8 cellular contexts compared by ENCODE assay signal in the genomic region with DNA sequence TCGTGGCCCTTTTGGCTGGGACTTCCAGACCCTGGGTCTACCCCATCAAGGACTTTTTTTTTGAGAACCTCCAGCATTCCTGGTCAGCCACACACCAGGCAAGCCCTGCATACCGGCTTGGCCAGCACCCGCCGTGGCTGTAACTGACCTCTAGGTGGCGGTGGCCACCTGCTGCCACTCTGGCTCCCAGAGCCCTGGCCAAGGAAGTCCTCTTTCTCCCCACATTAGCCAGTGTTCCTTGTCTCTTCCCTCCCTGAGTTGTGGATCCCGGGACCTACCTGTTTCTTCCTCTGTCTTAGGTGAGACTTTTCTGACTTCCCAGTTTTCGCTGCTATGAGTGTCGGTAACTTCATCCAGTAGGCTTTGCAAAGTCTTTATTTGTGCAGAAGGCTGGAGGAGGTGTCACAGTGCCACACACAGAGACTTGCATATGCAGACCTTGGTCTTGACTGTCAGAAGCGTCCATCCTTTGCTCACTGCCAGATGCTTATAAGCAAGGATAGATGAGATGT.
DNase-seq lines count a peak whose midpoint lies in the region; ATAC-seq lines count a peak whose summit lies in the region.

No MANE protein-coding gene starts in this region.

- H4K8ac ChIP-seq in mesendoderm (ENCODE audit: low read depth, low read length), result no peak overlapping the region

- no peak overlapping the region for H2BK5ac ChIP-seq in mesendoderm (ENCODE audit: low read length)

- no peak overlapping the region for H2BK120ac ChIP-seq in mesendoderm (ENCODE audit: low read depth, low read length)

- H3K23ac ChIP-seq in mesendoderm (ENCODE audit: low read length), result no peak overlapping the region

- no peak overlapping the region for H4K5ac ChIP-seq in mesendoderm (ENCODE audit: low read length)

- H3K56ac ChIP-seq in mesendoderm (ENCODE audit: low read length), result no peak overlapping the region

- H3K4me3 ChIP-seq in mesendoderm (ENCODE audit: low read length), result no peak overlapping the region

- H3K79me1 ChIP-seq in mesendoderm (ENCODE audit: low read length), result no peaks in the 10 kb centered on the region

- no CpG with 5 or more reads among the region's 9 CpGs for WGBS in mesendoderm (ENCODE audit: extremely low coverage, insufficient coverage, low lambda C conversion rate)

- H3K79me2 ChIP-seq in mesendoderm (ENCODE audit: control insufficient read depth, insufficient read depth, low read length), result no peaks in the 10 kb centered on the region

- no peaks in the 10 kb centered on the region for H3K27me3 ChIP-seq in mesendoderm (ENCODE audit: insufficient read depth, low read length, poor library complexity)

- no peak overlapping the region for H2AK5ac ChIP-seq in mesendoderm (ENCODE audit: low read length)

- no peak for ATAC-seq in HG02870 (IDR thresholded peaks at IDR 0.05; ENCODE audit: unreplicated experiment)

- H3K36me3 ChIP-seq in mesendoderm (ENCODE audit: control insufficient read depth, insufficient read depth, low read length), result no peaks in the 10 kb centered on the region

- DNase-seq in activated gamma-delta T cell treated with Interleukin-2 at 50 U/mL for 16 hours (peak; percentile 24), activated gamma-delta T cell (lab: John Stamatoyannopoulos, UW) (no peak), NCI-H2107 treated with DMSO at 0.1 percent for 48 hours (lab: John Stamatoyannopoulos, UW; ENCODE audit: unreplicated experiment) (peak; percentile 68), epidermal melanocyte (ENCODE audit: insufficient read length, low spot score) (peak; percentile 31), mesendoderm (peak; percentile 72), stromal cell of bone marrow (ENCODE audit: low read depth) (peak; percentile 26)
- peak; percentile 54 for DNase-seq in activated CD4-positive, CD25-positive, alpha-beta regulatory T cell treated with anti-CD3 and anti-CD28 coated beads, Interleukin-2, amount 50 U/mL, for 72 hours

- no peak overlapping the region for H3K27ac ChIP-seq in mesendoderm (ENCODE audit: low read depth, low read length)

- no peak overlapping the region for H3K4ac ChIP-seq in mesendoderm (ENCODE audit: low read depth, low read length)

- H2BK15ac ChIP-seq in mesendoderm (replicated peaks; ENCODE audit: low read depth), result no peak overlapping the region

- no peak overlapping the region for H3K9ac ChIP-seq in mesendoderm (ENCODE audit: low read length)

- H3K4me1 ChIP-seq in mesendoderm (ENCODE audit: control insufficient read depth, low read depth, low read length), result no peaks in the 10 kb centered on the region

- H3K18ac ChIP-seq in mesendoderm (ENCODE audit: low read length), result no peak overlapping the region

- no peak overlapping the region for H3K4me2 ChIP-seq in mesendoderm (ENCODE audit: low read length)
